ENCODE assay signal across 27 cellular contexts in genomic region chr13:46158983-46159382, GRCh38. TPM values are rescaled to one million over a fixed set of nuclear protein-coding genes. Genes with fewer than 3 reads are reported as not detected.
DNase-seq lines count a peak whose midpoint lies in the region; ATAC-seq and TF ChIP-seq lines count a peak whose summit lies in the region.
"Had no signal": no experiment of that assay in that cellular context is flagged by ENCODE, and none has a peak within 500 bp of the region (broad histone marks: within the 10 kb centered on the region; RNA-seq: fewer than 3 reads in every experiment).

No MANE protein-coding gene starts in this region.

- H3K36me3 Mint-ChIP-seq in activated CD4-positive, alpha-beta T cell treated with anti-CD3 and anti-CD28 coated beads, Interleukin-2, amount 10 ng/mL, durations not matched to agents 24 days and 14 days (ENCODE audit: low read depth): peaks cover 70% of the 10 kb centered on the region
- H3K36me3 Mint-ChIP-seq in activated naive CD8-positive, alpha-beta T cell: peaks cover 22% of the 10 kb centered on the region

- DNase-seq in activated CD4-positive, alpha-beta T cell treated with anti-CD3 and anti-CD28 coated beads, Interleukin-2, amount 10 ng/mL, durations not matched to agents 24 days and 14 days: no peak
- no peak for DNase-seq in activated CD4-positive, alpha-beta T cell treated with anti-CD3 and anti-CD28 coated beads, Interleukin-2, amount 50 U/mL, for 4 hours
- no peak for DNase-seq in effector CD8-positive, alpha-beta T cell (lab: John Stamatoyannopoulos, UW)
- DNase-seq in NOMO-1 treated with DMSO at 0.1 percent for 48 hours (lab: John Stamatoyannopoulos, UW; ENCODE audit: unreplicated experiment) (no peak), lower leg skin (ENCODE audit: low spot score in 2 of 2) (no peak)
- DNase-seq: activated gamma-delta T cell; DMS153; effector CD4-positive, alpha-beta T cell; esophagus squamous epithelium; GDM1; GOT3; kidney; MG63; NCI-H1436 treated with DMSO at 0.1 percent for 48 hours; NCI-H524 treated with DMSO at 0.1 percent for 48 hours had no signal

- no peaks in the 10 kb centered on the region for H3K9me3 Mint-ChIP-seq in activated CD4-positive, alpha-beta T cell treated with anti-CD3 and anti-CD28 coated beads, Interleukin-2, amount 10 ng/mL, durations not matched to agents 24 days and 14 days
- H3K9me3 Mint-ChIP-seq in activated naive CD8-positive, alpha-beta T cell (ENCODE audit: low read depth): no peaks in the 10 kb centered on the region

- peaks cover 7% of the 10 kb centered on the region for H3K9me3 ChIP-seq in neutrophil
- H3K9me3 ChIP-seq: A549, esophagus squamous epithelium, gastroesophageal sphincter, MG63, right atrium auricular region had no signal

- H3K4me3 Mint-ChIP-seq in activated CD4-positive, alpha-beta T cell treated with anti-CD3 and anti-CD28 coated beads, Interleukin-2, amount 10 ng/mL, durations not matched to agents 24 days and 14 days: peak overlapping the region; percentile 76
- H3K4me3 Mint-ChIP-seq in activated naive CD8-positive, alpha-beta T cell: peak overlapping the region; percentile 77

- ATAC-seq in GM18505 (IDR thresholded peaks at IDR 0.05; ENCODE audit: unreplicated experiment): no peak
- ATAC-seq: A549, gastroesophageal sphincter had no signal

- H3K36me3 ChIP-seq in neutrophil: peaks cover 86% of the 10 kb centered on the region
- H3K36me3 ChIP-seq: esophagus squamous epithelium, gastroesophageal sphincter, MG63, right atrium auricular region had no signal

- peaks cover 40 to 54% of the 10 kb centered on the region in 2 experiments for H3K4me1 ChIP-seq in neutrophil (ENCODE audit: control insufficient read depth in 1 of 2, insufficient read depth in 1 of 2, low read depth in 1 of 2, low read length in 1 of 2)
- H3K4me1 ChIP-seq: A549, gastroesophageal sphincter, right atrium auricular region had no signal

- H3K27ac ChIP-seq in neutrophil: peak overlapping the region; percentile 71
- H3K27ac ChIP-seq: A549, esophagus squamous epithelium, gastroesophageal sphincter, right atrium auricular region had no signal

- H3K4me3 ChIP-seq in neutrophil (ENCODE audit: low read depth in 1 of 2, low read length in 1 of 2) (peak overlapping the region in 1 of 2 experiments; percentile 37), lower leg skin (ENCODE audit: low read depth, poor library complexity, severe bottlenecking) (no peak overlapping the region)
- H3K4me3 ChIP-seq: A549; BLaER1 treated with 17β-estradiol and CSF1 and Interleukin-3, amounts not matched to agents 10 nM and 100 nM; esophagus squamous epithelium; gastroesophageal sphincter; MG63; right atrium auricular region had no signal

- intact Hi-C loops in activated CD4-positive, alpha-beta T cell treated with anti-CD3 and anti-CD28 coated beads, Interleukin-2, amount 10 ng/mL, durations not matched to agents 24 days and 14 days (cut with micrococcal nuclease): no loop called here
- intact Hi-C loops in lower leg skin (cut with DNase I; ENCODE audit: low total_unique reads): no loop called here

- H3K4me1 Mint-ChIP-seq in activated CD4-positive, alpha-beta T cell treated with anti-CD3 and anti-CD28 coated beads, Interleukin-2, amount 10 ng/mL, durations not matched to agents 24 days and 14 days: peaks cover 37% of the 10 kb centered on the region
- peaks cover 47% of the 10 kb centered on the region for H3K4me1 Mint-ChIP-seq in activated naive CD8-positive, alpha-beta T cell (ENCODE audit: low read depth)

- TF ChIP-seq POLR2A in GM18505 (IDR thresholded peaks at IDR 0.05; ENCODE audit: borderline replicate concordance, extremely low read depth, insufficient read depth, insufficient read length) (peak; percentile 8), lower leg skin (IDR thresholded peaks at IDR 0.05) (no peak)

- H3K27ac Mint-ChIP-seq in activated CD4-positive, alpha-beta T cell treated with anti-CD3 and anti-CD28 coated beads, Interleukin-2, amount 10 ng/mL, durations not matched to agents 24 days and 14 days: peak overlapping the region; percentile 83
- H3K27ac Mint-ChIP-seq in activated naive CD8-positive, alpha-beta T cell: peak overlapping the region; percentile 94

- no peaks in the 10 kb centered on the region for H3K27me3 Mint-ChIP-seq in activated CD4-positive, alpha-beta T cell treated with anti-CD3 and anti-CD28 coated beads, Interleukin-2, amount 10 ng/mL, durations not matched to agents 24 days and 14 days
- no peaks in the 10 kb centered on the region for H3K27me3 Mint-ChIP-seq in activated naive CD8-positive, alpha-beta T cell

- no peak for TF ChIP-seq CTCF in neutrophil (IDR thresholded peaks at IDR 0.05)
- TF ChIP-seq CTCF in lower leg skin (IDR thresholded peaks at IDR 0.05): no peak

- H3K27me3 ChIP-seq in neutrophil: no peaks in the 10 kb centered on the region
- H3K27me3 ChIP-seq: BLaER1 treated with 17β-estradiol and CSF1 and Interleukin-3, amounts not matched to agents 10 nM and 100 nM; gastroesophageal sphincter; MG63; right atrium auricular region had no signal

- 88 to 90% methylated on average over 2 of the region's 2 CpGs for WGBS in lower leg skin, 2 donors

RNA-seq across cellular contexts. Expression of gene LCP1, which starts 23.0 kb away (rescaled TPM):
- 758 and 792 TPM in 2 replicates for total RNA-seq in activated CD4-positive, alpha-beta T cell treated with anti-CD3 and anti-CD28 coated beads, Interleukin-2, amount 10 ng/mL, durations not matched to agents 24 days and 14 days
- total RNA-seq in lower leg skin: 10 to 100 TPM; 21.7 to 45.4 (median 39.0) TPM
- total RNA-seq: lung microvascular endothelial cell had no signal

RNA-seq across cellular contexts. Expression of gene LRRC63, which starts 52.7 kb away (rescaled TPM):
- total RNA-seq in activated CD4-positive, alpha-beta T cell treated with anti-CD3 and anti-CD28 coated beads, Interleukin-2, amount 10 ng/mL, durations not matched to agents 24 days and 14 days: 0.26 and 0.40 TPM in 2 replicates
- not detected for total RNA-seq in lower leg skin
- total RNA-seq: esophagus squamous epithelium, gastroesophageal sphincter, osteoblast, right atrium auricular region had no signal

RNA-seq across cellular contexts. Expression of gene CPB2, which starts 54.1 kb away (rescaled TPM):
- not detected in 2 replicates for total RNA-seq in activated CD4-positive, alpha-beta T cell treated with anti-CD3 and anti-CD28 coated beads, Interleukin-2, amount 10 ng/mL, durations not matched to agents 24 days and 14 days
- under 1 TPM in 3 of 4 donors, not detected in 1; 0.25 to 0.42 (median 0.29) TPM for total RNA-seq in lower leg skin
- total RNA-seq: activated CD8-positive, alpha-beta memory T cell treated with anti-CD3 and anti-CD28 coated beads for 36 hours; chondrocyte; esophagus squamous epithelium; gastroesophageal sphincter; kidney; lung microvascular endothelial cell; osteoblast; right atrium auricular region; temporal lobe had no signal

Comparison
In these comparisons a context has a peak if more than half of its experiments do, and no peak if none do; other contexts are left out.
1. RNA of gene LCP1, which starts 23.0 kb away (total RNA-seq): 758 to 792 TPM in activated CD4-positive, alpha-beta T cell treated with anti-CD3 and anti-CD28 coated beads, Interleukin-2, amount 10 ng/mL, durations not matched to agents 24 days and 14 days; 21.7 to 45.4 TPM in lower leg skin; every median in the first group is over 10 times any median in the second.